Comparison of ENCODE assay signal across 1 cellular context in the genomic region with DNA sequence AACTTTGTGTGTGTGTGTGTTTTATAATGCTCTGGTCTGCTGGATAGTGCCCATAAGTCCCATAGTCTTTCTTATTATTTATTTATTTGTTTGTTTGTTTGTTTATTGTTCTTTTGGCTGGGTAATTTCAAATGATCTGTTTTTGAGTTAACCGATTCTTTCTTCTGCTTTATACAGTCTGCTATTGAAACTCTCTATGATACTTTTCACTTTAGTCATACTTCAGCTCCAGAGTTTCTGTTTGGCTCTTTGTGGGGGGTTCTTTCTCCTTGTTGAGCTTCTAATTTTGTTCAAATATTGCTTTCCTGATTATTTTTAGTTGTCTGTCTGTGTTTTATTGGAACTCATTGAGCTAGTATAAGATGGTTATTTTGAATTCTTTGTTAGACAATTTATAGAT.
TF ChIP-seq lines count a peak whose summit lies in the region.

No MANE protein-coding gene starts in this region.

TF ChIP-seq in WTC11, 78 proteins besides CTCF, POLR2A, EP300 and RAD21 (continued from another document):
- TF ChIP-seq, protein P1, sequence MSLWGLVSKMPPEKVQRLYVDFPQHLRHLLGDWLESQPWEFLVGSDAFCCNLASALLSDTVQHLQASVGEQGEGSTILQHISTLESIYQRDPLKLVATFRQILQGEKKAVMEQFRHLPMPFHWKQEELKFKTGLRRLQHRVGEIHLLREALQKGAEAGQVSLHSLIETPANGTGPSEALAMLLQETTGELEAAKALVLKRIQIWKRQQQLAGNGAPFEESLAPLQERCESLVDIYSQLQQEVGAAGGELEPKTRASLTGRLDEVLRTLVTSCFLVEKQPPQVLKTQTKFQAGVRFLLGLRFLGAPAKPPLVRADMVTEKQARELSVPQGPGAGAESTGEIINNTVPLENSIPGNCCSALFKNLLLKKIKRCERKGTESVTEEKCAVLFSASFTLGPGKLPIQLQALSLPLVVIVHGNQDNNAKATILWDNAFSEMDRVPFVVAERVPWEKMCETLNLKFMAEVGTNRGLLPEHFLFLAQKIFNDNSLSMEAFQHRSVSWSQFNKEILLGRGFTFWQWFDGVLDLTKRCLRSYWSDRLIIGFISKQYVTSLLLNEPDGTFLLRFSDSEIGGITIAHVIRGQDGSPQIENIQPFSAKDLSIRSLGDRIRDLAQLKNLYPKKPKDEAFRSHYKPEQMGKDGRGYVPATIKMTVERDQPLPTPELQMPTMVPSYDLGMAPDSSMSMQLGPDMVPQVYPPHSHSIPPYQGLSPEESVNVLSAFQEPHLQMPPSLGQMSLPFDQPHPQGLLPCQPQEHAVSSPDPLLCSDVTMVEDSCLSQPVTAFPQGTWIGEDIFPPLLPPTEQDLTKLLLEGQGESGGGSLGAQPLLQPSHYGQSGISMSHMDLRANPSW (CRISPR knock-in tag; conservative IDR thresholded peaks at IDR 0.05; ENCODE audit: low read depth) = no peak
- TF ChIP-seq, protein P2, sequence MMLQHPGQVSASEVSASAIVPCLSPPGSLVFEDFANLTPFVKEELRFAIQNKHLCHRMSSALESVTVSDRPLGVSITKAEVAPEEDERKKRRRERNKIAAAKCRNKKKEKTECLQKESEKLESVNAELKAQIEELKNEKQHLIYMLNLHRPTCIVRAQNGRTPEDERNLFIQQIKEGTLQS (CRISPR knock-in tag; conservative IDR thresholded peaks at IDR 0.05) = no peak
- TF ChIP-seq, protein P3, sequence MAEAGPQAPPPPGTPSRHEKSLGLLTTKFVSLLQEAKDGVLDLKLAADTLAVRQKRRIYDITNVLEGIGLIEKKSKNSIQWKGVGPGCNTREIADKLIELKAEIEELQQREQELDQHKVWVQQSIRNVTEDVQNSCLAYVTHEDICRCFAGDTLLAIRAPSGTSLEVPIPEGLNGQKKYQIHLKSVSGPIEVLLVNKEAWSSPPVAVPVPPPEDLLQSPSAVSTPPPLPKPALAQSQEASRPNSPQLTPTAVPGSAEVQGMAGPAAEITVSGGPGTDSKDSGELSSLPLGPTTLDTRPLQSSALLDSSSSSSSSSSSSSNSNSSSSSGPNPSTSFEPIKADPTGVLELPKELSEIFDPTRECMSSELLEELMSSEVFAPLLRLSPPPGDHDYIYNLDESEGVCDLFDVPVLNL (CRISPR knock-in tag; IDR thresholded peaks at IDR 0.05; ENCODE audit: borderline replicate concordance, low read depth) = no peak
- TF ChIP-seq SP1 (CRISPR knock-in tag; conservative IDR thresholded peaks at IDR 0.05) (no peak), ZNF317 (CRISPR knock-in tag; IDR thresholded peaks at IDR 0.05; ENCODE audit: borderline replicate concordance, low read depth) (no peak), ESRRA (CRISPR knock-in tag; IDR thresholded peaks at IDR 0.05; ENCODE audit: borderline replicate concordance) (no peak), ZBTB43 (CRISPR knock-in tag; IDR thresholded peaks at IDR 0.05) (no peak), IRF1 (CRISPR knock-in tag; IDR thresholded peaks at IDR 0.05) (no peak), ZNF423 (CRISPR knock-in tag; IDR thresholded peaks at IDR 0.05) (no peak), ZNF138 (CRISPR knock-in tag; conservative IDR thresholded peaks at IDR 0.05) (no peak), FOXK1 (CRISPR knock-in tag; IDR thresholded peaks at IDR 0.05) (no peak), HMGA2 (CRISPR knock-in tag; IDR thresholded peaks at IDR 0.05) (no peak), ZNF281 (CRISPR knock-in tag; IDR thresholded peaks at IDR 0.05) (no peak), ZNF671 (CRISPR knock-in tag; IDR thresholded peaks at IDR 0.05) (no peak)
- TF ChIP-seq, protein P4, sequence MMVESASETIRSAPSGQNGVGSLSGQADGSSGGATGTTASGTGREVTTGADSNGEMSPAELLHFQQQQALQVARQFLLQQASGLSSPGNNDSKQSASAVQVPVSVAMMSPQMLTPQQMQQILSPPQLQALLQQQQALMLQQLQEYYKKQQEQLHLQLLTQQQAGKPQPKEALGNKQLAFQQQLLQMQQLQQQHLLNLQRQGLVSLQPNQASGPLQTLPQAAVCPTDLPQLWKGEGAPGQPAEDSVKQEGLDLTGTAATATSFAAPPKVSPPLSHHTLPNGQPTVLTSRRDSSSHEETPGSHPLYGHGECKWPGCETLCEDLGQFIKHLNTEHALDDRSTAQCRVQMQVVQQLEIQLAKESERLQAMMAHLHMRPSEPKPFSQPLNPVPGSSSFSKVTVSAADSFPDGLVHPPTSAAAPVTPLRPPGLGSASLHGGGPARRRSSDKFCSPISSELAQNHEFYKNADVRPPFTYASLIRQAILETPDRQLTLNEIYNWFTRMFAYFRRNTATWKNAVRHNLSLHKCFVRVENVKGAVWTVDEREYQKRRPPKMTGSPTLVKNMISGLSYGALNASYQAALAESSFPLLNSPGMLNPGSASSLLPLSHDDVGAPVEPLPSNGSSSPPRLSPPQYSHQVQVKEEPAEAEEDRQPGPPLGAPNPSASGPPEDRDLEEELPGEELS (CRISPR knock-in tag; IDR thresholded peaks at IDR 0.05) = no peak
- TF ChIP-seq, protein P5, sequence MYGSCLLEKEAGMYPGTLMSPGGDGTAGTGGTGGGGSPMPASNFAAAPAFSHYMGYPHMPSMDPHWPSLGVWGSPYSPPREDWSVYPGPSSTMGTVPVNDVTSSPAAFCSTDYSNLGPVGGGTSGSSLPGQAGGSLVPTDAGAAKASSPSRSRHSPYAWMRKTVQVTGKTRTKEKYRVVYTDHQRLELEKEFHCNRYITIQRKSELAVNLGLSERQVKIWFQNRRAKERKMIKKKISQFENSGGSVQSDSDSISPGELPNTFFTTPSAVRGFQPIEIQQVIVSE (CRISPR knock-in tag; IDR thresholded peaks at IDR 0.05; ENCODE audit: borderline replicate concordance) = no peak
- TF ChIP-seq, protein P6, sequence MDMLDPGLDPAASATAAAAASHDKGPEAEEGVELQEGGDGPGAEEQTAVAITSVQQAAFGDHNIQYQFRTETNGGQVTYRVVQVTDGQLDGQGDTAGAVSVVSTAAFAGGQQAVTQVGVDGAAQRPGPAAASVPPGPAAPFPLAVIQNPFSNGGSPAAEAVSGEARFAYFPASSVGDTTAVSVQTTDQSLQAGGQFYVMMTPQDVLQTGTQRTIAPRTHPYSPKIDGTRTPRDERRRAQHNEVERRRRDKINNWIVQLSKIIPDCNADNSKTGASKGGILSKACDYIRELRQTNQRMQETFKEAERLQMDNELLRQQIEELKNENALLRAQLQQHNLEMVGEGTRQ (CRISPR knock-in tag; IDR thresholded peaks at IDR 0.05) = no peak
